24 cellular contexts compared by ENCODE assay signal in genomic region chr5:126430631-126431030, GRCh38.
"Had no signal": no experiment of that assay in that cellular context is flagged by ENCODE, and none has a peak within 500 bp of the region (broad histone marks: within the 10 kb centered on the region; RNA-seq: fewer than 3 reads in every experiment).

No MANE protein-coding gene starts in this region.

- H3K36me3 ChIP-seq: colonic mucosa, lower lobe of right lung had no signal

- H3K9me3 Mint-ChIP-seq: activated B cell treated with CpG ODN at 0.5 μM for 24 hours; activated naive CD4-positive, alpha-beta T cell treated with anti-CD3 and anti-CD28 coated beads for 36 hours; activated naive CD8-positive, alpha-beta T cell treated with anti-CD3 and anti-CD28 coated beads, Interleukin-2, amount 10 ng/mL, durations not matched to agents 7 days and 5 days; endodermal cell; nephron progenitor cell; stimulated activated memory B cell treated with anti-CD40 and anti-IgM and Interleukin-4, amounts not matched to agents 10 μg/mL and 1 μg/mL and 100 μg/mL, for 72 hours had no signal

- H3K4me3 ChIP-seq: body of pancreas, colonic mucosa, lower lobe of right lung, mucosa of descending colon, right lobe of liver, stomach, suprapubic skin, transverse colon had no signal

- DNase-seq: activated B cell treated with CpG ODN at 0.5 μM for 24 hours; activated CD4-positive, alpha-beta T cell treated with anti-CD3 and anti-CD28 coated beads for 36 hours; activated CD4-positive, alpha-beta T cell treated with anti-CD3 and anti-CD28 coated beads, Interleukin-2, amount 50 U/mL, for 48 hours; activated naive CD4-positive, alpha-beta T cell treated with anti-CD3 and anti-CD28 coated beads for 36 hours; activated naive CD8-positive, alpha-beta T cell treated with anti-CD3 and anti-CD28 coated beads, Interleukin-2, amount 10 ng/mL, durations not matched to agents 7 days and 5 days; activated T-cell treated with anti-CD3 and anti-CD28 coated beads, Interleukin-2, amount 50 U/mL, for 48 hours; anterior cingulate cortex; body of pancreas; colonic mucosa; endodermal cell; foreskin keratinocyte; lower lobe of right lung; mesendoderm; mucosa of descending colon; nephron progenitor cell; nucleus accumbens; right lobe of liver; small intestine; stimulated activated CD4-positive, alpha-beta T cell treated with anti-CD3 and anti-CD28 coated beads, Interleukin-2, amount 100 ng/mL, for 24 hours; stomach; T-helper 9 cell; transverse colon had no signal

- H3K27ac ChIP-seq: body of pancreas, colonic mucosa, foreskin keratinocyte, lower lobe of right lung, right lobe of liver, stomach, suprapubic skin, transverse colon had no signal

- H3K27ac Mint-ChIP-seq: activated B cell treated with CpG ODN at 0.5 μM for 24 hours; activated CD4-positive, alpha-beta T cell treated with anti-CD3 and anti-CD28 coated beads for 36 hours; activated naive CD4-positive, alpha-beta T cell treated with anti-CD3 and anti-CD28 coated beads for 36 hours; activated naive CD8-positive, alpha-beta T cell treated with anti-CD3 and anti-CD28 coated beads, Interleukin-2, amount 10 ng/mL, durations not matched to agents 7 days and 5 days; endodermal cell; nephron progenitor cell; stimulated activated memory B cell treated with anti-CD40 and anti-IgM and Interleukin-4, amounts not matched to agents 10 μg/mL and 1 μg/mL and 100 μg/mL, for 72 hours had no signal

- H3K9me3 ChIP-seq: body of pancreas, colonic mucosa, lower lobe of right lung, mucosa of descending colon, right lobe of liver, stomach, suprapubic skin, transverse colon had no signal

- H3K4me1 Mint-ChIP-seq: activated B cell treated with CpG ODN at 0.5 μM for 24 hours; endodermal cell; stimulated activated memory B cell treated with anti-CD40 and anti-IgM and Interleukin-4, amounts not matched to agents 10 μg/mL and 1 μg/mL and 100 μg/mL, for 72 hours had no signal

- H3K27me3 Mint-ChIP-seq: activated B cell treated with CpG ODN at 0.5 μM for 24 hours; activated CD4-positive, alpha-beta T cell treated with anti-CD3 and anti-CD28 coated beads for 36 hours; activated naive CD8-positive, alpha-beta T cell treated with anti-CD3 and anti-CD28 coated beads, Interleukin-2, amount 10 ng/mL, durations not matched to agents 7 days and 5 days; stimulated activated memory B cell treated with anti-CD40 and anti-IgM and Interleukin-4, amounts not matched to agents 10 μg/mL and 1 μg/mL and 100 μg/mL, for 72 hours had no signal

- H3K4me3 Mint-ChIP-seq: activated B cell treated with CpG ODN at 0.5 μM for 24 hours; activated CD4-positive, alpha-beta T cell treated with anti-CD3 and anti-CD28 coated beads for 36 hours; activated naive CD4-positive, alpha-beta T cell treated with anti-CD3 and anti-CD28 coated beads for 36 hours; activated naive CD8-positive, alpha-beta T cell treated with anti-CD3 and anti-CD28 coated beads, Interleukin-2, amount 10 ng/mL, durations not matched to agents 7 days and 5 days; endodermal cell; nephron progenitor cell; stimulated activated memory B cell treated with anti-CD40 and anti-IgM and Interleukin-4, amounts not matched to agents 10 μg/mL and 1 μg/mL and 100 μg/mL, for 72 hours had no signal

- H3K27me3 ChIP-seq: body of pancreas, colonic mucosa, foreskin keratinocyte, right lobe of liver, stomach, suprapubic skin, transverse colon had no signal

- H3K4me1 ChIP-seq: body of pancreas, colonic mucosa, right lobe of liver had no signal
